22 cellular contexts compared by ENCODE assay signal in the genomic region with DNA sequence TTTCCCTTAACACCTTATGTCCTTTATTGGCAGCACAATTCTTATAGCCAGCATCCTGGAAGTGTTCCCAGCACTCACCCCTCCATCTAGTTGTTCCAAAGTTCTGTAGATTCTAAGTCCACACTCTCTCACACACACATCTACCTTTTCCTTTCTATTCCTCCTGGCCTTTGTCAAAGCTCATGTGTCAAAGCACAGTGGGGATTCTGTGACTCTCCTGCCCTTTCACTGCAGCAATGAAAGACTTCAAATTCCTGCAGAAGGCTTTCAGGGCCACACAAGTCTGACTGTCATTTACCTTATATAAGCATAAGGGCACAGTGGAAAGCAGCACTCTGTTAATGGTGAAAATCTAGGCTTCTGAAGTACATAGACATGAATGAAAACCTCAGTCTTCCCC.
"Had no signal": no experiment of that assay in that cellular context is flagged by ENCODE, and none has a peak within 500 bp of the region (broad histone marks: within the 10 kb centered on the region; RNA-seq: fewer than 3 reads in every experiment).

No MANE protein-coding gene starts in this region.

- H3K4me2 ChIP-seq: hepatocyte had no signal

- H3K4me3 ChIP-seq: hepatocyte, left lung, lower lobe of right lung, stomach, thoracic aorta, transverse colon had no signal

- FAIRE-seq: colon, endothelial cell of umbilical vein, small intestine had no signal

- DNase-seq: dermis blood vessel endothelial cell; effector CD4-positive, alpha-beta T cell; endodermal cell; foreskin melanocyte; head of caudate nucleus; islet precursor cell; left lung; lower lobe of right lung; mesenchymal stem cell; naive B cell; posterior cingulate gyrus; right cardiac atrium; small intestine; stimulated activated CD4-positive, alpha-beta T cell treated with anti-CD3 and anti-CD28 coated beads, Interleukin-12 subunit alpha, Interleukin-12 subunit beta, amount 100 ng/mL, for 4 hours; stimulated activated naive CD4-positive, alpha-beta T cell; stomach; substantia nigra; transverse colon had no signal

- H3K27me3 ChIP-seq: left lung, stomach, transverse colon had no signal

- H2AFZ ChIP-seq: hepatocyte had no signal

- H3K9me3 ChIP-seq: left lung, lower lobe of right lung, stomach, thoracic aorta, transverse colon had no signal

- H3K27ac ChIP-seq: hepatocyte, left lung, lower lobe of right lung, stomach, thoracic aorta, transverse colon had no signal

- H3K4me1 ChIP-seq: left lung, stomach, transverse colon had no signal

- H3K36me3 ChIP-seq: left lung, lower lobe of right lung, stomach, thoracic aorta, transverse colon had no signal
